14 cellular contexts compared by ENCODE assay signal in the genomic region with DNA sequence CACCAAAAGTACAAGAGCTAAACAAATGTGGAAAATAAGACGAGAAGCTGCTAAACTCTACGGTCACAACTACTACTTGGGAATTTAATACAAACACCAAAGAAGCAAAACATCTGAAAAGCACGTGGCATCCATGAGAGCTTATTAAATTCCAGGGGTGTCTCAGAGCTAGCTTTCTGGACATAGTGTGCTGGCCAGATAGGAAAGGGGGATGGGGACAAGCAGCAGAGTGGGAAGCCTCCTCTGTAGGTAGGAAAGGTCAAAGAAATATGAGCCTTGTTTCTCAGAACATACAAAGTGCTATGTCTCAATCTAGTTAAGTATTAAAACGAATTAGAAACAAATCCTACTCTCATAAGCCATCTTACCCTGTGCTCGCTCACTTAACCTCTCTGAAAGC. TPM values are rescaled to one million over a fixed set of nuclear protein-coding genes. Genes with fewer than 3 reads are reported as not detected.
DNase-seq lines count a peak whose midpoint lies in the region; ATAC-seq, FAIRE-seq and TF ChIP-seq lines count a peak whose summit lies in the region.
"Had no signal": no experiment of that assay in that cellular context is flagged by ENCODE, and none has a peak within 500 bp of the region (broad histone marks: within the 10 kb centered on the region; RNA-seq: fewer than 3 reads in every experiment).

No MANE protein-coding gene starts in this region.

- H2AFZ ChIP-seq in astrocyte (ENCODE audit: low read depth, low read length) = no peak overlapping the region

- no peak overlapping the region for H3K27ac ChIP-seq in astrocyte (ENCODE audit: low read depth, low read length)
- peak overlapping the region; percentile 75 for H3K27ac ChIP-seq in right cardiac atrium (ENCODE audit: low read length)

- H3K9me3 Mint-ChIP-seq in astrocyte (ENCODE audit: unreplicated experiment) = no peaks in the 10 kb centered on the region
- H3K9me3 Mint-ChIP-seq: CD8-positive, alpha-beta memory T cell; natural killer cell treated with Interleukin-12 subunit alpha and Interleukin-12 subunit beta and Interleukin-15 and Interleukin-18, amount 100 ng/mL, for 72 hours had no signal

- H3K4me3 ChIP-seq in astrocyte (ENCODE audit: insufficient read depth, low read depth, low read length) = no peak overlapping the region
- H3K4me3 ChIP-seq in right cardiac atrium (ENCODE audit: low read length) = no peak overlapping the region
- H3K4me3 ChIP-seq in retinal pigment epithelial cell (ENCODE audit: low read length) = no peak overlapping the region

- peaks cover 8% of the 10 kb centered on the region for H3K36me3 ChIP-seq in astrocyte (ENCODE audit: insufficient read depth, low read length)

- peaks cover 24% of the 10 kb centered on the region for H3K4me1 Mint-ChIP-seq in astrocyte (ENCODE audit: low read depth, unreplicated experiment)
- H3K4me1 Mint-ChIP-seq: CD8-positive, alpha-beta memory T cell had no signal

- TF ChIP-seq CTCF in D721Med (IDR thresholded peaks at IDR 0.05; ENCODE audit: insufficient read depth, missing control alignments) = no peak
- TF ChIP-seq CTCF in astrocyte (IDR thresholded peaks at IDR 0.05; ENCODE audit: insufficient read depth, low read depth, low read length) = no peak
- no peak for TF ChIP-seq CTCF in retinal pigment epithelial cell (conservative IDR thresholded peaks at IDR 0.05; ENCODE audit: low read depth, low read length)

- no peak for DNase-seq in D721Med (ENCODE audit: insufficient read length, low spot score)
- DNase-seq in astrocyte (ENCODE audit: low read depth) = peak; percentile 29
- DNase-seq in right cardiac atrium = no peak
- peak; percentile 89 for DNase-seq in retinal pigment epithelial cell (ENCODE audit: low read depth)
- DNase-seq in amniotic stem cell (lab: John Stamatoyannopoulos, UW) = no peak
- DNase-seq in stimulated activated naive CD8-positive, alpha-beta T cell treated with anti-CD3 and anti-CD28 coated beads, Interleukin-15, Interleukin-2, amounts not matched to agents 100 U/mL and 50 U/mL, for 24 hours = no peak
- DNase-seq in activated CD4-positive, alpha-beta T cell treated with anti-CD3 and anti-CD28 coated beads, Interleukin-2, amount 50 U/mL, for 4 hours = no peak
- DNase-seq: CD8-positive, alpha-beta memory T cell; hippocampal formation; NCI-H524; SW 1271 had no signal

- no peaks in the 10 kb centered on the region for H4K20me1 ChIP-seq in astrocyte (ENCODE audit: insufficient read depth, low read length)

- no peaks in the 10 kb centered on the region for H3K27me3 Mint-ChIP-seq in astrocyte (ENCODE audit: low read depth, unreplicated experiment)
- H3K27me3 Mint-ChIP-seq: CD8-positive, alpha-beta memory T cell; natural killer cell treated with Interleukin-12 subunit alpha and Interleukin-12 subunit beta and Interleukin-15 and Interleukin-18, amount 100 ng/mL, for 72 hours had no signal

- intact Hi-C loops in right cardiac atrium (cut with DNase I) = no loop called here

- 65% methylated on average over 5 of the region's 5 CpGs for WGBS in right cardiac atrium

- no peak overlapping the region for H3K9ac ChIP-seq in astrocyte (ENCODE audit: low read length)

- H3K79me2 ChIP-seq in astrocyte (ENCODE audit: insufficient read depth, low read length) = no peaks in the 10 kb centered on the region

- no peaks in the 10 kb centered on the region for H3K27me3 ChIP-seq in astrocyte (ENCODE audit: insufficient read depth, low read length)
- no peaks in the 10 kb centered on the region for H3K27me3 ChIP-seq in right cardiac atrium (ENCODE audit: control insufficient read depth, insufficient read depth)

- ATAC-seq in right cardiac atrium (peak; percentile 66 to 67), HG02798 (IDR thresholded peaks at IDR 0.05; ENCODE audit: poor library complexity, unreplicated experiment) (no peak)
- no peak for ATAC-seq in stimulated activated naive CD8-positive, alpha-beta T cell treated with anti-CD3 and anti-CD28 coated beads, Interleukin-15, Interleukin-2, amounts not matched to agents 100 U/mL and 50 U/mL, for 24 hours
- ATAC-seq: natural killer cell treated with Interleukin-12 subunit alpha and Interleukin-12 subunit beta and Interleukin-15 and Interleukin-18, amount 100 ng/mL, for 72 hours had no signal

- H3K4me3 Mint-ChIP-seq in astrocyte (ENCODE audit: unreplicated experiment) = no peak overlapping the region
- H3K4me3 Mint-ChIP-seq: CD8-positive, alpha-beta memory T cell; natural killer cell treated with Interleukin-12 subunit alpha and Interleukin-12 subunit beta and Interleukin-15 and Interleukin-18, amount 100 ng/mL, for 72 hours had no signal

- peaks cover 7% of the 10 kb centered on the region for H3K4me1 ChIP-seq in astrocyte (ENCODE audit: insufficient read depth, low read length)
- H3K4me1 ChIP-seq in right cardiac atrium (ENCODE audit: control insufficient read depth, insufficient read depth, low read length) = no peaks in the 10 kb centered on the region

- H3K36me3 Mint-ChIP-seq in astrocyte (ENCODE audit: low read depth, unreplicated experiment) = peaks cover 10% of the 10 kb centered on the region
- H3K36me3 Mint-ChIP-seq: natural killer cell treated with Interleukin-12 subunit alpha and Interleukin-12 subunit beta and Interleukin-15 and Interleukin-18, amount 100 ng/mL, for 72 hours had no signal

- H3K27ac Mint-ChIP-seq in astrocyte (ENCODE audit: unreplicated experiment) = peak overlapping the region; percentile 53
- H3K27ac Mint-ChIP-seq: natural killer cell treated with Interleukin-12 subunit alpha and Interleukin-12 subunit beta and Interleukin-15 and Interleukin-18, amount 100 ng/mL, for 72 hours had no signal

- FAIRE-seq in D721Med (lab: Jason Lieb, UNC) = peak; percentile 72
- no peak for FAIRE-seq in astrocyte (lab: Jason Lieb, UNC)
- FAIRE-seq: bronchial epithelial cell had no signal

- no peak overlapping the region for H3K4me2 ChIP-seq in astrocyte (ENCODE audit: low read length)

- H3K9me3 ChIP-seq in astrocyte (ENCODE audit: insufficient read depth, low read depth, low read length) = no peaks in the 10 kb centered on the region
- no peaks in the 10 kb centered on the region for H3K9me3 ChIP-seq in right cardiac atrium (ENCODE audit: control insufficient read depth, low read length)

RNA-seq across cellular contexts. Expression of gene GOLPH3, which starts 51.3 kb away (rescaled TPM):
- 114 and 124 TPM in 2 replicates for total RNA-seq in astrocyte
- total RNA-seq in right cardiac atrium = 10 to 100 TPM; 53.7 to 76.4 (median 57.6) TPM
- polyA plus RNA-seq in right cardiac atrium = 40.4 TPM

Comparison
In these comparisons a context has a peak if more than half of its experiments do, and no peak if none do; other contexts are left out.
1. DNase-seq: peak in astrocyte (single experiment) and retinal pigment epithelial cell (single experiment); none in D721Med (single experiment), right cardiac atrium (0 of 3), amniotic stem cell (single experiment), stimulated activated naive CD8-positive, alpha-beta T cell treated with anti-CD3 and anti-CD28 coated beads, Interleukin-15, Interleukin-2, amounts not matched to agents 100 U/mL and 50 U/mL, for 24 hours (single experiment) and activated CD4-positive, alpha-beta T cell treated with anti-CD3 and anti-CD28 coated beads, Interleukin-2, amount 50 U/mL, for 4 hours (0 of 2).
2. ATAC-seq: peak in right cardiac atrium (2 of 2); none in HG02798 (single experiment) and stimulated activated naive CD8-positive, alpha-beta T cell treated with anti-CD3 and anti-CD28 coated beads, Interleukin-15, Interleukin-2, amounts not matched to agents 100 U/mL and 50 U/mL, for 24 hours (single experiment).